In the genomic region with DNA sequence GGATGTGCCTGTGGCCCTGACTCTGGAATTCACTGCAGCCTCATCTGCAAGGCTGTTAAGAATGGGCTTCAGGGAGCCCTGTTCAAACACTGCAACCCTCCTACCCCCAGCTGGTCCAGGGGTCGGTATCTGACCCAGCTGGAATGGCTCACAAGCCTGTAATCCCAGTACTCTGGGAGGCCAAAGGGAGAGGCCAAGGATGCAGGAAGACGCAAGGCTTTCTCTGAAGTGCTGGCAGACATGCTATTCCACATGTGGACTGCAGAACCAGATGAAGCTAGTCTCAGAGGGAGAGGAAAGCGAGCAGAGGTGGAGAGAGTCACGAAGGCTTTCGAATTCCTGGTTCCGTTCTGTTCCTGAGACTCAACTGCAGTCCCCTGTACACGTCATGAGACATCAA, we compare ENCODE assay signal across 18 cellular contexts. TPM values are rescaled to one million over a fixed set of nuclear protein-coding genes. Genes with fewer than 3 reads are reported as not detected.
DNase-seq lines count a peak whose midpoint lies in the region; ATAC-seq and TF ChIP-seq lines count a peak whose summit lies in the region.
"Had no signal": no experiment of that assay in that cellular context is flagged by ENCODE, and none has a peak within 500 bp of the region (broad histone marks: within the 10 kb centered on the region; RNA-seq: fewer than 3 reads in every experiment).

No MANE protein-coding gene starts in this region.

- no peak overlapping the region for H4K8ac ChIP-seq in IMR-90 (ENCODE audit: low read depth in 2 of 2, low read length in 2 of 2)

- TF ChIP-seq CTCF in AG10803 (conservative IDR thresholded peaks at IDR 0.05; ENCODE audit: low read length) (no peak), IMR-90 (conservative IDR thresholded peaks at IDR 0.05; ENCODE audit: low read depth, low read length) (no peak), fibroblast of villous mesenchyme (IDR thresholded peaks at IDR 0.05; ENCODE audit: insufficient read depth, low read depth, low read length) (no peak), smooth muscle cell (IDR thresholded peaks at IDR 0.05; ENCODE audit: borderline replicate concordance, insufficient read depth, poor library complexity, severe bottlenecking) (no peak)

- H3K9me3 ChIP-seq in IMR-90 (ENCODE audit: control insufficient read depth, insufficient read depth, low read length), result no peaks in the 10 kb centered on the region
- no peaks in the 10 kb centered on the region for H3K9me3 ChIP-seq in smooth muscle cell (replicated peaks; ENCODE audit: low read depth)

- peaks cover 13 to 35% of the 10 kb centered on the region in 2 experiments for H3K79me1 ChIP-seq in IMR-90 (ENCODE audit: low read depth in 1 of 2, low read length in 2 of 2)

- H3K18ac ChIP-seq in IMR-90 (ENCODE audit: low read depth, low read length), result no peak overlapping the region

- DNase-seq in AG10803 (ENCODE audit: low read depth) (peak; percentile 30), IMR-90 (no peak), fibroblast of villous mesenchyme (ENCODE audit: low read depth) (peak; percentile 22), smooth muscle cell of the brain vasculature (ENCODE audit: low read depth, low spot score) (peak; percentile 23), DMS153 (lab: John Stamatoyannopoulos, UW) (no peak), midbrain (lab: John Stamatoyannopoulos, UW) (no peak), smooth muscle cell (lab: John Stamatoyannopoulos, UW; ENCODE audit: unreplicated experiment) (no peak)
- DNase-seq: activated CD4-positive, alpha-beta memory T cell treated with anti-CD3 and anti-CD28 coated beads for 36 hours; activated T-cell treated with anti-CD3 and anti-CD28 coated beads, Interleukin-2, amount 50 U/mL, for 4 hours; COR-L47; NCI-H187; NCI-H226; NCI-H82; stimulated activated CD4-positive, alpha-beta T cell treated with anti-CD3 and anti-CD28 coated beads, Interleukin-4, amount 100 ng/mL, for 1 hour had no signal

- H3K27ac ChIP-seq in IMR-90 (ENCODE audit: insufficient read depth, low read length) (no peak overlapping the region), smooth muscle cell (ENCODE audit: low read depth) (no peak overlapping the region)

- BruUV-seq in IMR-90 (replicated peaks; lab: Mats Ljungman, UMichigan), result no TSS peak

- 80% methylated on average over 1 of the region's 7 CpGs; no CpG with 5 or more reads in 1 of the 2 experiments for WGBS in IMR-90 (ENCODE audit: extremely low coverage in 2 of 2, insufficient read length in 1 of 2), 2 experiments
- 86% methylated on average over 7 of the region's 7 CpGs for WGBS in smooth muscle cell (ENCODE audit: low lambda C conversion rate)

- dilution Hi-C loops in IMR-90 (cut with HindIII; ENCODE audit: low sequenced_read_pairs, unreplicated experiment), result no loop called here

- H3K27me3 ChIP-seq in IMR-90 (ENCODE audit: control insufficient read depth, insufficient read depth, low read length), result no peaks in the 10 kb centered on the region
- H3K27me3 ChIP-seq in smooth muscle cell (ENCODE audit: low read depth), result no peaks in the 10 kb centered on the region

- no peak overlapping the region for H2BK5ac ChIP-seq in IMR-90 (ENCODE audit: low read depth, low read length, poor library complexity, severe bottlenecking)

- no peak overlapping the region for H3K14ac ChIP-seq in IMR-90 (replicated peaks; ENCODE audit: low read depth, low read length)

- no peak overlapping the region for H4K5ac ChIP-seq in IMR-90 (ENCODE audit: low read depth, low read length)

- CTCF ChIA-PET in IMR-90 (lab: Yijun Ruan, JAX), result interaction anchor here (0.7 kb wide), 1 partner anchor 17 kb away, joined by 3 read pairs; no protein-coding TSS in a partner anchor

- no peak for ATAC-seq in IMR-90 (ENCODE audit: low read depth)
- no peak for ATAC-seq in HG02885 (IDR thresholded peaks at IDR 0.05; ENCODE audit: poor library complexity, unreplicated experiment)
- ATAC-seq: K562, WTC11 had no signal

- peaks cover 6% of the 10 kb centered on the region for H3K4me1 ChIP-seq in IMR-90 (ENCODE audit: control insufficient read depth, insufficient read depth, low read length)
- H3K4me1 ChIP-seq in smooth muscle cell (ENCODE audit: low read depth), result no peaks in the 10 kb centered on the region

- no peak for TF ChIP-seq RAD21 in IMR-90 (IDR thresholded peaks at IDR 0.05; ENCODE audit: low read length)

- H2AK9ac ChIP-seq in IMR-90 (replicated peaks; ENCODE audit: low read depth, low read length, poor library complexity), result no peak overlapping the region

- peaks cover 36% of the 10 kb centered on the region for H3K36me3 ChIP-seq in IMR-90 (ENCODE audit: control insufficient read depth, insufficient read depth, low read length)
- H3K36me3 ChIP-seq in smooth muscle cell (ENCODE audit: low read depth), result peaks cover 8% of the 10 kb centered on the region

- H3K9me1 ChIP-seq in IMR-90 (ENCODE audit: insufficient read depth, low read length), result peaks cover 22% of the 10 kb centered on the region

- no peak overlapping the region for H3K23ac ChIP-seq in IMR-90 (ENCODE audit: low read depth, low read length)

- no peak overlapping the region for H2BK15ac ChIP-seq in IMR-90 (ENCODE audit: low read depth, low read length)

- intact Hi-C loops in IMR-90 (cut with micrococcal nuclease), result no loop called here

- no peak overlapping the region for H3K56ac ChIP-seq in IMR-90 (ENCODE audit: extremely low read depth, insufficient read depth, low read length)

- H2AFZ ChIP-seq in IMR-90 (replicated peaks; ENCODE audit: low read length, poor library complexity) (no peak overlapping the region), smooth muscle cell (ENCODE audit: low read depth) (no peak overlapping the region)
- H2AFZ ChIP-seq: PC-9 had no signal

- H3K4ac ChIP-seq in IMR-90 (ENCODE audit: low read depth, low read length), result peak overlapping the region; percentile 17; the same call in 1 of the 2 replicates

- H2BK120ac ChIP-seq in IMR-90 (ENCODE audit: low read depth, low read length), result no peak overlapping the region

- POLR2A ChIA-PET in IMR-90 (lab: Charles Lee; ENCODE audit: unreplicated experiment), result no interaction called here

- in situ Hi-C loops in IMR-90 (cut with MboI; ENCODE audit: low sequenced_read_pairs), result no loop called here

- H4K91ac ChIP-seq in IMR-90 (ENCODE audit: insufficient read depth, low read depth, low read length), result no peak overlapping the region

- no peak overlapping the region for H2AK5ac ChIP-seq in IMR-90 (ENCODE audit: low read depth, low read length)

- no peak overlapping the region for H2BK20ac ChIP-seq in IMR-90 (ENCODE audit: low read depth, low read length)

- H4K20me1 ChIP-seq in IMR-90 (ENCODE audit: insufficient read depth, low read length) (no peaks in the 10 kb centered on the region; the same call in 1 of the 2 replicates), smooth muscle cell (ENCODE audit: low read depth) (no peaks in the 10 kb centered on the region)

- H3F3A ChIP-seq in smooth muscle cell (ENCODE audit: low read depth), result no peaks in the 10 kb centered on the region

- H3K4me2 ChIP-seq in IMR-90 (ENCODE audit: low read depth, low read length) (no peak overlapping the region), smooth muscle cell (no peak overlapping the region)
- H3K4me2 ChIP-seq: PC-9 had no signal

- no peak overlapping the region for H3K9ac ChIP-seq in IMR-90 (ENCODE audit: low read depth, low read length)
- no peak overlapping the region for H3K9ac ChIP-seq in smooth muscle cell (ENCODE audit: low read depth)

- TF ChIP-seq POLR2A in IMR-90 (IDR thresholded peaks at IDR 0.05; ENCODE audit: low read depth, low read length), result no peak

- no peak overlapping the region for H3K4me3 ChIP-seq in AG10803 (ENCODE audit: low read length)
- no peak overlapping the region for H3K4me3 ChIP-seq in IMR-90 (ENCODE audit: insufficient read depth, low read depth, low read length)
- H3K4me3 ChIP-seq in fibroblast of villous mesenchyme (ENCODE audit: low read depth, low read length), result no peak overlapping the region
- H3K4me3 ChIP-seq in smooth muscle cell, result no peak overlapping the region
- H3K4me3 ChIP-seq: K562, PC-9 had no signal

- H3K79me2 ChIP-seq in smooth muscle cell (ENCODE audit: low read depth), result no peaks in the 10 kb centered on the region

TF ChIP-seq in IMR-90, 13 proteins besides CTCF, POLR2A, EP300 and RAD21:
- TF ChIP-seq MXI1 (IDR thresholded peaks at IDR 0.05; ENCODE audit: borderline replicate concordance, low read depth, low read length) (no peak), FOS (IDR thresholded peaks at IDR 0.05; ENCODE audit: low read depth, low read length) (no peak), MAZ (IDR thresholded peaks at IDR 0.05; ENCODE audit: borderline replicate concordance, low read depth, low read length) (no peak), NFE2L2 (IDR thresholded peaks at IDR 0.05; ENCODE audit: low read depth, low read length) (no peak), SMC3 (IDR thresholded peaks at IDR 0.05; ENCODE audit: low read depth, low read length) (no peak), RFX5 (IDR thresholded peaks at IDR 0.05; ENCODE audit: low read depth, low read length) (no peak), MAFK (IDR thresholded peaks at IDR 0.05; ENCODE audit: low read depth, low read length) (no peak), BHLHE40 (IDR thresholded peaks at IDR 0.05; ENCODE audit: low read depth, low read length) (no peak)
- TF ChIP-seq, protein P1, sequence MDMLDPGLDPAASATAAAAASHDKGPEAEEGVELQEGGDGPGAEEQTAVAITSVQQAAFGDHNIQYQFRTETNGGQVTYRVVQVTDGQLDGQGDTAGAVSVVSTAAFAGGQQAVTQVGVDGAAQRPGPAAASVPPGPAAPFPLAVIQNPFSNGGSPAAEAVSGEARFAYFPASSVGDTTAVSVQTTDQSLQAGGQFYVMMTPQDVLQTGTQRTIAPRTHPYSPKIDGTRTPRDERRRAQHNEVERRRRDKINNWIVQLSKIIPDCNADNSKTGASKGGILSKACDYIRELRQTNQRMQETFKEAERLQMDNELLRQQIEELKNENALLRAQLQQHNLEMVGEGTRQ (IDR thresholded peaks at IDR 0.05; ENCODE audit: low read depth, low read length), result no peak

RNA-seq across cellular contexts. Expression of a gene that starts 45.0 kb away (rescaled TPM):
- 64.4 and 69.9 TPM in 2 replicates for total RNA-seq in IMR-90 (2012; rRNA removed)
- 23.7 and 26.7 TPM in 2 replicates for polyA plus RNA-seq in IMR-90 (2012; rRNA removed)
- polyA plus RNA-seq in IMR-90 (2012; cell fraction: cytosol; rRNA removed), result 7.2 and 17.1 TPM in 2 replicates
- polyA plus RNA-seq in IMR-90 (2012; cell fraction: nucleus; rRNA removed; ENCODE audit: low replicate concordance), result 19.8 and 30.4 TPM in 2 replicates
- total RNA-seq in fibroblast of villous mesenchyme, result 66.7 and 75.1 TPM in 2 replicates
- total RNA-seq in smooth muscle cell, result 69.4 and 71.1 TPM in 2 replicates
- 27.9 and 33.8 TPM in 2 replicates for polyA plus RNA-seq in smooth muscle cell

Comparison
In these comparisons a context has a peak if more than half of its experiments do, and no peak if none do; other contexts are left out.
1. DNase-seq: peak in AG10803 (single experiment), fibroblast of villous mesenchyme (single experiment) and smooth muscle cell of the brain vasculature (single experiment); none in IMR-90 (single experiment), DMS153 (single experiment), midbrain (single experiment) and smooth muscle cell (single experiment).